ENCODE assay signal across 8 cellular contexts in genomic region chr22:36301851-36302250, GRCh38. TPM values are rescaled to one million over a fixed set of nuclear protein-coding genes. Genes with fewer than 3 reads are reported as not detected.
DNase-seq lines count a peak whose midpoint lies in the region; ATAC-seq and TF ChIP-seq lines count a peak whose summit lies in the region.

No MANE protein-coding gene starts in this region.

- TF ChIP-seq EP300 in stomach (IDR thresholded peaks at IDR 0.05): no peak

- H3K9me3 ChIP-seq in T-helper 17 cell (ENCODE audit: control insufficient read depth, low read length, poor library complexity, severe bottlenecking): no peaks in the 10 kb centered on the region
- H3K9me3 ChIP-seq in stomach: no peaks in the 10 kb centered on the region

- DNase-seq in activated T-cell treated with anti-CD3 and anti-CD28 coated beads, Interleukin-2, amount 50 U/mL, for 72 hours: no peak
- DNase-seq in activated T-cell treated with anti-CD3 and anti-CD28 coated beads, Interleukin-2, amount 50 U/mL, for 48 hours: no peak
- DNase-seq in T-helper 17 cell (no peak), fibroblast of peridontal ligament (ENCODE audit: extremely low read depth) (peak; percentile 95), stomach (no peak)
- DNase-seq in stimulated activated naive CD4-positive, alpha-beta T cell (lab: John Stamatoyannopoulos, UW): no peak

- peaks cover 5% of the 10 kb centered on the region for H3K4me1 Mint-ChIP-seq in activated T-cell treated with anti-CD3 and anti-CD28 coated beads, Interleukin-2, amount 50 U/mL, for 72 hours (ENCODE audit: low read depth)
- peaks cover 17% of the 10 kb centered on the region for H3K4me1 Mint-ChIP-seq in T-helper 17 cell

- peaks cover 7 to 45% (median 24%) of the 10 kb centered on the region in 4 donors for H3K4me1 ChIP-seq in stomach

- H3K27me3 Mint-ChIP-seq in activated T-cell treated with anti-CD3 and anti-CD28 coated beads, Interleukin-2, amount 50 U/mL, for 72 hours (ENCODE audit: low read depth): no peaks in the 10 kb centered on the region
- H3K27me3 Mint-ChIP-seq in T-helper 17 cell: no peaks in the 10 kb centered on the region

- WGBS in stomach, 5 donors: 56 to 77% (median 73%) methylated on average over 8 of the region's 8 CpGs

- intact Hi-C loops in stomach (cut with DNase I; ENCODE audit: low total_unique reads): loop anchor here (5.0 kb wide), 1 partner anchor 170 kb away; no protein-coding TSS in a partner anchor

- no peak for ATAC-seq in activated T-cell treated with anti-CD3 and anti-CD28 coated beads, Interleukin-2, amount 50 U/mL, for 72 hours (replicated peaks in 1 of 2)
- no peak for ATAC-seq in T-helper 17 cell
- ATAC-seq in GM21528 (IDR thresholded peaks at IDR 0.05; ENCODE audit: low FRiP score, unreplicated experiment): no peak
- ATAC-seq in HG03520 (IDR thresholded peaks at IDR 0.05; ENCODE audit: unreplicated experiment): no peak

- no peak overlapping the region for H3K4me3 ChIP-seq in stomach

- peaks cover 97 to 100% (median 100%) of the 10 kb centered on the region in 4 donors for H3K36me3 ChIP-seq in stomach

- no peak for TF ChIP-seq CTCF in stomach (IDR thresholded peaks at IDR 0.05)

- peak overlapping the region; percentile 51 for H3K27ac Mint-ChIP-seq in activated T-cell treated with anti-CD3 and anti-CD28 coated beads, Interleukin-2, amount 50 U/mL, for 72 hours
- peak overlapping the region; percentile 92 for H3K27ac Mint-ChIP-seq in T-helper 17 cell

- no peaks in the 10 kb centered on the region for H3K9me3 Mint-ChIP-seq in activated T-cell treated with anti-CD3 and anti-CD28 coated beads, Interleukin-2, amount 50 U/mL, for 72 hours

- no peaks in the 10 kb centered on the region for H3K27me3 ChIP-seq in stomach

- TF ChIP-seq POLR2A in stomach (IDR thresholded peaks at IDR 0.05): no peak

- peak overlapping the region; percentile 5 to 77 (median 65) for H3K27ac ChIP-seq in stomach

- H3K4me3 Mint-ChIP-seq in activated T-cell treated with anti-CD3 and anti-CD28 coated beads, Interleukin-2, amount 50 U/mL, for 72 hours: no peak overlapping the region
- H3K4me3 Mint-ChIP-seq in T-helper 17 cell: peak overlapping the region; percentile 31

- peaks cover 14 to 46% of the 10 kb centered on the region in 2 donors for H3K36me3 Mint-ChIP-seq in activated T-cell treated with anti-CD3 and anti-CD28 coated beads, Interleukin-2, amount 50 U/mL, for 72 hours (ENCODE audit: insufficient read depth in 2 of 2)
- peaks cover 7% of the 10 kb centered on the region for H3K36me3 Mint-ChIP-seq in T-helper 17 cell (ENCODE audit: low read depth)

RNA-seq across cellular contexts. Expression of gene APOL1, which starts 48.9 kb away (rescaled TPM):
- 10 to 100 TPM; 32.7 to 44.5 TPM for total RNA-seq in activated T-cell treated with anti-CD3 and anti-CD28 coated beads, Interleukin-2, amount 50 U/mL, for 72 hours
- total RNA-seq in T-helper 17 cell (10 to 100 TPM; 12.5 to 15.0 TPM), stomach (10 to 100 TPM in 4 of 5 donors, 1 to 10 TPM in 1; 5.2 to 87.5 (median 38.2) TPM)
- polyA plus RNA-seq in stomach: 10 to 100 TPM in 2 of 3 donors, 1 to 10 TPM in 1; 7.3 to 58.1 (median 38.9) TPM
